ENCODE assay signal across 22 cellular contexts in the genomic region with DNA sequence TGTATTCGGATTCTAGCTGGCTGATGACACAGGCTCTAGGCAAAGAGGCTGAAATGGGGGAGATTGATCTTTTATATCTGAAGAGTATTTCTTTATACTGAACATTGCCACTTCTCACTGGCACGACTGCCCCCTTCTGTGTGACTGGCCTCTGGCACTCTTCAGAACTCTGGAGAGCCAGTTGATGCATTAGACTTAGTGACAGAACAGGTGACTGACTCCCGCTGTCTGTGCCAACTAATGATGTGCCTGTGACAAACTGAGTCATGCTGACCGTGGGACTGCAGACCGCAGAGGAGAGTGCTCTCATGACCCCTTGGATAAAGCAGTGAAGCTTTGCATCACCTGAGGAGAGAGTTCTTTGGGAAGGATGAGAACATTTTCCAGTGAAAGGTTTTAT. TPM values are rescaled to one million over a fixed set of nuclear protein-coding genes. Genes with fewer than 3 reads are reported as not detected.
DNase-seq lines count a peak whose midpoint lies in the region; ATAC-seq, FAIRE-seq and TF ChIP-seq lines count a peak whose summit lies in the region.
"Had no signal": no experiment of that assay in that cellular context is flagged by ENCODE, and none has a peak within 500 bp of the region (broad histone marks: within the 10 kb centered on the region; RNA-seq: fewer than 3 reads in every experiment).

No MANE protein-coding gene starts in this region.

- in situ Hi-C loops in GM12878 (cut with MboI) = no loop called here

- peaks cover 58% of the 10 kb centered on the region for H3K79me2 ChIP-seq in GM12878 (ENCODE audit: control insufficient read depth, insufficient read depth, low read length)

- peaks cover 5% of the 10 kb centered on the region for H3K4me1 Mint-ChIP-seq in MCF 10A (ENCODE audit: insufficient read depth, unreplicated experiment)
- peaks cover 57 to 85% of the 10 kb centered on the region in 2 donors for H3K4me1 Mint-ChIP-seq in stimulated activated naive B cell treated with anti-CD40 and anti-IgM and Interleukin-4, amounts not matched to agents 10 μg/mL and 1 μg/mL and 100 μg/mL, for 72 hours
- H3K4me1 Mint-ChIP-seq: activated CD4-positive, alpha-beta memory T cell treated with anti-CD3 and anti-CD28 coated beads, Interleukin-2, amount 10 ng/mL, durations not matched to agents 7 days and 5 days had no signal

- peak; percentile 20 for DNase-seq in MCF 10A (ENCODE audit: unreplicated experiment)
- no peak for DNase-seq in breast epithelium (ENCODE audit: low spot score in 2 of 2)
- DNase-seq in GM12878 (ENCODE audit: low read depth, low spot score) = no peak
- peak; percentile 56 to 67 for DNase-seq in lung microvascular endothelial cell (ENCODE audit: low read depth in 2 of 2)
- no peak for DNase-seq in stimulated activated naive B cell treated with anti-CD40 and anti-IgM and Interleukin-4, amounts not matched to agents 10 μg/mL and 1 μg/mL and 100 μg/mL, for 72 hours
- DNase-seq in SKM-1 treated with dmso at 0.1 percent for 144 hours (lab: John Stamatoyannopoulos, UW; ENCODE audit: unreplicated experiment) = no peak
- no peak for DNase-seq in OCI-M2 (lab: John Stamatoyannopoulos, UW; ENCODE audit: unreplicated experiment)
- DNase-seq: activated CD4-positive, alpha-beta memory T cell treated with anti-CD3 and anti-CD28 coated beads, Interleukin-2, amount 10 ng/mL, durations not matched to agents 7 days and 5 days; activated T-cell treated with anti-CD3 and anti-CD28 coated beads, Interleukin-2, amount 50 U/mL, for 1 hour; dermis blood vessel endothelial cell; DMS 273 treated with DMSO at 0.1 percent for 48 hours; naive thymus-derived CD8-positive, alpha-beta T cell; NCI-H187 treated with DMSO at 0.1 percent for 48 hours; NCI-H446 treated with DMSO at 0.1 percent for 48 hours; SHP77; tibial artery had no signal

- TF ChIP-seq POLR2A in breast epithelium (IDR thresholded peaks at IDR 0.05) = no peak
- no peak for TF ChIP-seq POLR2A in GM12878 (IDR thresholded peaks at IDR 0.05; ENCODE audit: low read depth, low read length)

- RAD21 ChIA-PET in GM12878 (lab: Charles Lee; ENCODE audit: unreplicated experiment) = no interaction called here

- H3K36me3 ChIP-seq in breast epithelium = no peaks in the 10 kb centered on the region
- H3K36me3 ChIP-seq in GM12878 (ENCODE audit: control insufficient read depth in 2 of 2, insufficient read depth in 2 of 2, low read length in 1 of 2) = peaks cover 3 to 35% of the 10 kb centered on the region in 2 experiments
- H3K36me3 ChIP-seq: gastrocnemius medialis had no signal

- H3K9ac ChIP-seq in GM12878 (ENCODE audit: control insufficient read depth, insufficient read depth, low read length) = no peak overlapping the region

- H3K36me3 Mint-ChIP-seq in MCF 10A (ENCODE audit: insufficient read depth, unreplicated experiment) = peaks cover 24% of the 10 kb centered on the region
- H3K36me3 Mint-ChIP-seq in stimulated activated naive B cell treated with anti-CD40 and anti-IgM and Interleukin-4, amounts not matched to agents 10 μg/mL and 1 μg/mL and 100 μg/mL, for 72 hours = peaks cover 17 to 42% of the 10 kb centered on the region in 2 donors

- H3K4me2 ChIP-seq in GM12878 (ENCODE audit: control insufficient read depth, insufficient read depth) = no peak overlapping the region

- WGBS in GM12878 (ENCODE audit: insufficient coverage, insufficient replicate concordance, low lambda C conversion rate, missing lambda C conversion rate) = 99% methylated on average over 5 of the region's 5 CpGs

- TF ChIP-seq EP300 in GM12878 (IDR thresholded peaks at IDR 0.05; ENCODE audit: borderline replicate concordance in 1 of 2, control insufficient read depth in 1 of 2, low read depth in 2 of 2, low read length in 2 of 2) = no peak

- TF ChIP-seq CTCF in MCF 10A (IDR thresholded peaks at IDR 0.05; ENCODE audit: unreplicated experiment) (no peak), breast epithelium (IDR thresholded peaks at IDR 0.05) (no peak), GM12878 (IDR thresholded peaks at IDR 0.05 in 2 of 3, conservative IDR thresholded peaks at IDR 0.05 in 1 of 3; ENCODE audit: control insufficient read depth in 2 of 3, extremely low read depth in 1 of 3, insufficient read depth in 1 of 3, low read depth in 3 of 3, low read length in 3 of 3) (no peak)

- H3K9me3 ChIP-seq in breast epithelium (no peaks in the 10 kb centered on the region), GM12878 (replicated peaks; ENCODE audit: control insufficient read depth, insufficient read depth, low read length) (no peaks in the 10 kb centered on the region; the same call in 2 of the 3 replicates)
- H3K9me3 ChIP-seq: gastrocnemius medialis, tibial artery had no signal

- CTCF ChIA-PET in MCF 10A (lab: Yijun Ruan, JAX) (no interaction called here), GM12878 (lab: Yijun Ruan, JAX) (interaction anchor here (1.7 to 4.6 kb wide), 3 partner anchors 15 to 150 kb away, joined by 3 to 29 read pairs (median 11); no protein-coding TSS in a partner anchor)

- H2AFZ ChIP-seq in GM12878 (ENCODE audit: control insufficient read depth, low read depth, low read length) = no peak overlapping the region

- TF ChIP-seq RAD21 in GM12878 (IDR thresholded peaks at IDR 0.05; ENCODE audit: insufficient read depth, low read depth, low read length) = no peak

- H3K4me3 ChIP-seq in breast epithelium (no peak overlapping the region), GM12878 (no peak overlapping the region)
- H3K4me3 ChIP-seq: gastrocnemius medialis, tibial artery had no signal

- H3K4me3 Mint-ChIP-seq in MCF 10A (ENCODE audit: unreplicated experiment) = no peak overlapping the region
- H3K4me3 Mint-ChIP-seq in stimulated activated naive B cell treated with anti-CD40 and anti-IgM and Interleukin-4, amounts not matched to agents 10 μg/mL and 1 μg/mL and 100 μg/mL, for 72 hours = peak overlapping the region in 1 of 2 donors; percentile 56
- H3K4me3 Mint-ChIP-seq: activated CD4-positive, alpha-beta memory T cell treated with anti-CD3 and anti-CD28 coated beads, Interleukin-2, amount 10 ng/mL, durations not matched to agents 7 days and 5 days; naive thymus-derived CD8-positive, alpha-beta T cell; stimulated activated effector memory CD8-positive, alpha-beta T cell treated with anti-CD3 and anti-CD28 coated beads, Interleukin-12 subunit alpha, Interleukin-12 subunit beta, amount 100 ng/mL, for 72 hours had no signal

- SMC1A ChIA-PET in GM12878 (lab: Charles Lee; ENCODE audit: uncharacterized antibody, unreplicated experiment) = interaction anchor here (6.4 kb wide), 1 partner anchor 24 kb away, joined by 33 read pairs; no protein-coding TSS in a partner anchor

- H3K4me1 ChIP-seq in breast epithelium (no peaks in the 10 kb centered on the region), GM12878 (ENCODE audit: control insufficient read depth, insufficient read depth, low read length) (peaks cover 29% of the 10 kb centered on the region)
- H3K4me1 ChIP-seq: gastrocnemius medialis had no signal

- no peaks in the 10 kb centered on the region for H3K9me3 Mint-ChIP-seq in MCF 10A (ENCODE audit: unreplicated experiment)
- no peaks in the 10 kb centered on the region for H3K9me3 Mint-ChIP-seq in stimulated activated naive B cell treated with anti-CD40 and anti-IgM and Interleukin-4, amounts not matched to agents 10 μg/mL and 1 μg/mL and 100 μg/mL, for 72 hours
- H3K9me3 Mint-ChIP-seq: activated CD4-positive, alpha-beta memory T cell treated with anti-CD3 and anti-CD28 coated beads, Interleukin-2, amount 10 ng/mL, durations not matched to agents 7 days and 5 days; activated naive CD4-positive, alpha-beta T cell treated with anti-CD3 and anti-CD28 coated beads, Interleukin-2, amount 50 U/mL, for 72 hours; naive thymus-derived CD8-positive, alpha-beta T cell; stimulated activated effector memory CD8-positive, alpha-beta T cell treated with anti-CD3 and anti-CD28 coated beads, Interleukin-12 subunit alpha, Interleukin-12 subunit beta, amount 100 ng/mL, for 72 hours had no signal

- POLR2A ChIA-PET in MCF 10A (lab: Yijun Ruan, JAX) (no interaction called here), GM12878 (lab: Charles Lee) (no interaction called here)

- BruUV-seq in MCF 10A (replicated peaks; lab: Mats Ljungman, UMichigan) (no TSS peak), GM12878 (replicated peaks; lab: Mats Ljungman, UMichigan) (no TSS peak)

- no peak for ATAC-seq in GM12878
- ATAC-seq in stimulated activated naive B cell treated with anti-CD40 and anti-IgM and Interleukin-4, amounts not matched to agents 10 μg/mL and 1 μg/mL and 100 μg/mL, for 72 hours (replicated peaks) = no peak
- ATAC-seq in GM21723 (IDR thresholded peaks at IDR 0.05; ENCODE audit: unreplicated experiment) = no peak
- ATAC-seq: activated naive CD4-positive, alpha-beta T cell treated with anti-CD3 and anti-CD28 coated beads, Interleukin-2, amount 50 U/mL, for 72 hours; naive thymus-derived CD8-positive, alpha-beta T cell; stimulated activated effector memory CD8-positive, alpha-beta T cell treated with anti-CD3 and anti-CD28 coated beads, Interleukin-12 subunit alpha, Interleukin-12 subunit beta, amount 100 ng/mL, for 72 hours had no signal

- no peaks in the 10 kb centered on the region for H4K20me1 ChIP-seq in GM12878 (ENCODE audit: control insufficient read depth, insufficient read depth)

- FAIRE-seq in GM12878 (lab: Jason Lieb, UNC) = no peak
- FAIRE-seq: A204.1, bronchial epithelial cell had no signal

- H3K27me3 ChIP-seq in breast epithelium (no peaks in the 10 kb centered on the region), GM12878 (replicated peaks in 1 of 2; ENCODE audit: control insufficient read depth in 2 of 2, insufficient read depth in 2 of 2, low read length in 1 of 2) (no peaks in the 10 kb centered on the region)
- H3K27me3 ChIP-seq: tibial artery had no signal

- H3K27ac ChIP-seq in breast epithelium = no peak overlapping the region
- no peak overlapping the region for H3K27ac ChIP-seq in GM12878 (ENCODE audit: control insufficient read depth, insufficient read depth)
- H3K27ac ChIP-seq: gastrocnemius medialis, tibial artery had no signal

- intact Hi-C loops in MCF 10A (cut with micrococcal nuclease) = no loop called here
- intact Hi-C loops in breast epithelium (cut with DNase I; ENCODE audit: low total_unique reads) = no loop called here
- intact Hi-C loops in GM12878 (cut with micrococcal nuclease; ENCODE audit: unreplicated experiment) = no loop called here

- no peaks in the 10 kb centered on the region for H3K27me3 Mint-ChIP-seq in MCF 10A (ENCODE audit: insufficient read depth, unreplicated experiment)
- no peaks in the 10 kb centered on the region for H3K27me3 Mint-ChIP-seq in stimulated activated naive B cell treated with anti-CD40 and anti-IgM and Interleukin-4, amounts not matched to agents 10 μg/mL and 1 μg/mL and 100 μg/mL, for 72 hours
- H3K27me3 Mint-ChIP-seq: naive thymus-derived CD8-positive, alpha-beta T cell had no signal

- no peak overlapping the region for H3K27ac Mint-ChIP-seq in MCF 10A (ENCODE audit: low read depth, unreplicated experiment)
- H3K27ac Mint-ChIP-seq in stimulated activated naive B cell treated with anti-CD40 and anti-IgM and Interleukin-4, amounts not matched to agents 10 μg/mL and 1 μg/mL and 100 μg/mL, for 72 hours = peak overlapping the region; percentile 81
- H3K27ac Mint-ChIP-seq: activated CD4-positive, alpha-beta memory T cell treated with anti-CD3 and anti-CD28 coated beads, Interleukin-2, amount 10 ng/mL, durations not matched to agents 7 days and 5 days; activated naive CD4-positive, alpha-beta T cell treated with anti-CD3 and anti-CD28 coated beads, Interleukin-2, amount 50 U/mL, for 72 hours; stimulated activated effector memory CD8-positive, alpha-beta T cell treated with anti-CD3 and anti-CD28 coated beads, Interleukin-12 subunit alpha, Interleukin-12 subunit beta, amount 100 ng/mL, for 72 hours had no signal

RNA-seq across cellular contexts. Expression of a gene that starts 14.4 kb away (rescaled TPM):
- 22.2 and 32.3 TPM in 2 replicates for total RNA-seq in MCF 10A (2022)
- total RNA-seq in breast epithelium = 10 to 100 TPM; 30.5 to 42.6 (median 34.4) TPM
- 135 and 137 TPM in 2 replicates for total RNA-seq in GM12878 (2013; cell fraction: nucleolus; rRNA removed)
- 54.3 and 54.6 TPM in 2 replicates for total RNA-seq in GM12878 (2014; rRNA removed)
- 53.7 and 54.0 TPM in 2 replicates for total RNA-seq in GM12878 (2014; rRNA removed; fragmentation: Illumina TruSeq; extraction: Trizol)
- total RNA-seq in GM12878 (2021) = 104 and 109 TPM in 2 replicates
- 32.2 TPM for polyA plus RNA-seq in GM12878 (2011; ENCODE audit: low read depth)
- 30.1 and 31.5 TPM in 2 replicates for polyA plus RNA-seq in GM12878 (2011; rRNA removed)
- 34.4 and 35.9 TPM in 2 replicates for polyA plus RNA-seq in GM12878 (2011; cell fraction: cytosol; rRNA removed)
- polyA plus RNA-seq in GM12878 (2011; cell fraction: nucleus; rRNA removed) = 27.6 and 27.9 TPM in 2 replicates
- polyA plus RNA-seq in GM12878 (2012) = 33.0 and 39.4 TPM in 2 replicates
- 55.3 and 58.4 TPM in 2 replicates for polyA plus RNA-seq in GM12878 (2014; fragmentation: Illumina TruSeq; extraction: Trizol)
- polyA plus RNA-seq in GM12878 (2014; fragmentation: Nextera tagmentation; extraction: Ambion mirVana) = 1 to 10 TPM; 9.1 to 9.8 TPM
- 40.2 and 40.9 TPM in 2 replicates for polyA plus RNA-seq in GM12878 (2014; rRNA removed)
- 1 to 10 TPM; 4.9 to 6.3 TPM for polyA plus RNA-seq in GM12878 (2016; fragmentation: Nextera tagmentation; extraction: Ambion mirVana)
- 126 and 130 TPM in 2 replicates for polyA minus RNA-seq in GM12878 (2011; rRNA and poly(A)+ RNA removed)
- polyA minus RNA-seq in GM12878 (2011; cell fraction: cytosol; rRNA and poly(A)+ RNA removed) = 31.1 and 35.7 TPM in 2 replicates
- 117 and 129 TPM in 2 replicates for polyA minus RNA-seq in GM12878 (2011; cell fraction: nucleus; rRNA and poly(A)+ RNA removed)
- total RNA-seq in lung microvascular endothelial cell = 68.0 and 158 TPM in 2 replicates

Comparison
In these comparisons a context has a peak if more than half of its experiments do, and no peak if none do; other contexts are left out.
1. DNase-seq: peak in MCF 10A (single experiment) and lung microvascular endothelial cell (2 of 2); none in breast epithelium (0 of 2), GM12878 (single experiment), stimulated activated naive B cell treated with anti-CD40 and anti-IgM and Interleukin-4, amounts not matched to agents 10 μg/mL and 1 μg/mL and 100 μg/mL, for 72 hours (single experiment), SKM-1 treated with dmso at 0.1 percent for 144 hours (single experiment) and OCI-M2 (single experiment).